12 cellular contexts compared by ENCODE assay signal in the genomic region with DNA sequence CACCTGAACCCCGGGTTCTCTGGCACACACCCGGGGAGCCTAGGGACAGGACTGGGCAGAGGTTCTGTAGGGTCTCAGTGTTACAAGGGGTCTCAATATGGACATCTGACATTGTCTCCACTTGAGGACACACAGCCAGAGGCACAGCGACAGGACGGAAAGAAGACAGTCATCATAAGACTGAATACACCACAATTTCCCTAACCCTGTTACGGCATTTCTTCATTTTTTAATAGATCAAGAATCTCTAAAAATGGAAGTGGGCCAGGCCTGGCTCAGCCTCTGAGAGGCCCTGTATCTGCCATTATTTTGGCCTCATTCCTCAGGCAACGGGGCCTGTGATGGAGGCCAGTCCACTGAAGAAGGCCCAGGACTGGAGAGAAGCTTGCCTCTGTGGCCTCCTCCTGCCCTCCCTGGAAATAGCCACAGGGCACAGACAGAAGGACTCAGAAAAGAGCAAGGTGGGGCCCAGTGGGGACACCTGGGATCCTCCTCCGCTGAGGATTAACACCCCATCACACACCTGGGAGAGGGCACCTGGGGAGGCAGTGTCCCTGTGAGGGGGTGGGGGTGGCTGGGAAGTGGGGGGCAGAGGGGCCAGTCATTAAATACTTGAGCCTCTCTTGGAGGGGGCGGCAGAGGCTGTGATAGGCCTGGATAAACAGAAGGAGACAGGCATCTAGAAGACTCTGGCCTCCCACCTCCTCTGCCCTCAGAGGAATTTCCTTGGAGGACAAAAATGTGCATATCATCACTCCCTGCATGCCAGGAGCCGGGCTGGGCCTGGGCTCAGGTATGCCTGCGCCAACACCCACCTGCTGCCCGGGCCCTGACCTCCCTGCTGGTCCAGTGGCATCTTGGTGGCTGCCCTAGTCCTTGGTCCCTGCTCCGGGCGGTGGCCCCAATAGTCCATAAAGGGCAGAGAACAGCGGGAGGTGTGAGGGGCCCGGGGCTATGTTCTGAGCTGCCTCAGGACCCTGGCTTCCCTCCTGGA. TPM values are rescaled to one million over a fixed set of nuclear protein-coding genes. Genes with fewer than 3 reads are reported as not detected.
DNase-seq lines count a peak whose midpoint lies in the region; FAIRE-seq and TF ChIP-seq lines count a peak whose summit lies in the region.
"Had no signal": no experiment of that assay in that cellular context is flagged by ENCODE, and none has a peak within 500 bp of the region (broad histone marks: within the 10 kb centered on the region; RNA-seq: fewer than 3 reads in every experiment).

No MANE protein-coding gene starts in this region.

- H3K36me3 ChIP-seq in bronchial epithelial cell (ENCODE audit: control insufficient read depth, insufficient read depth, low read length) (no peaks in the 10 kb centered on the region), neural progenitor cell (no peaks in the 10 kb centered on the region)

- H3K4me3 Mint-ChIP-seq in T-helper 2 cell treated with Interferon-gamma antibody and Interleukin-4, amounts not matched to agents 5 μg/mL and 100 μg/mL, for 36 hours = no peak overlapping the region
- H3K4me3 Mint-ChIP-seq in neural progenitor cell (no peak overlapping the region), H9 (no peak overlapping the region)
- H3K4me3 Mint-ChIP-seq: HFFc6 had no signal

- no peaks in the 10 kb centered on the region for H3K79me2 ChIP-seq in neural progenitor cell (ENCODE audit: low read depth)
- H3K79me2 ChIP-seq in H9 (ENCODE audit: insufficient read depth, low read length) = no peaks in the 10 kb centered on the region

- FAIRE-seq in bronchial epithelial cell (lab: Jason Lieb, UNC) = peak; percentile 36
- FAIRE-seq: frontal cortex, RCC 7860 had no signal

- TF ChIP-seq RAD21 in Ishikawa (IDR thresholded peaks at IDR 0.05; ENCODE audit: low read depth) = 0 out of 2 replicates have a peak, but pooled peaks have one; percentile 7

- no peak overlapping the region for H3K4me3 ChIP-seq in bronchial epithelial cell (ENCODE audit: low read depth, low read length)
- H3K4me3 ChIP-seq in neural progenitor cell = no peak overlapping the region

- H2BK120ac ChIP-seq in H9 (ENCODE audit: low read depth, low read length, poor library complexity, severe bottlenecking) = no peak overlapping the region

- H4K91ac ChIP-seq in H9 (ENCODE audit: insufficient read length, low read depth, low read length) = no peak overlapping the region

- H3K27me3 ChIP-seq in bronchial epithelial cell (ENCODE audit: control insufficient read depth, insufficient read depth, low read length) = peaks cover 13% of the 10 kb centered on the region
- H3K27me3 ChIP-seq in neural progenitor cell = peaks cover 17% of the 10 kb centered on the region
- H3K27me3 ChIP-seq in H9 (ENCODE audit: insufficient read depth, low read length) = no peaks in the 10 kb centered on the region

- no peak overlapping the region for H2AK5ac ChIP-seq in H9 (ENCODE audit: insufficient read length, low read length)

- no peaks in the 10 kb centered on the region for H3K79me1 ChIP-seq in H9 (ENCODE audit: insufficient read depth, low read depth, low read length, poor library complexity, severe bottlenecking)

- no peak overlapping the region for H4K8ac ChIP-seq in H9 (replicated peaks; ENCODE audit: insufficient read length, low read depth, low read length)

- no peak overlapping the region for H3K9ac ChIP-seq in neural progenitor cell
- H3K9ac ChIP-seq in H9 (ENCODE audit: extremely low read depth, insufficient read length, low read length) = no peak overlapping the region

- H2AFZ ChIP-seq in neural progenitor cell (replicated peaks) (no peak overlapping the region), H9 (ENCODE audit: low read length) (no peak overlapping the region)

- H4K20me1 ChIP-seq in neural progenitor cell (ENCODE audit: low read depth) (no peaks in the 10 kb centered on the region), H9 (ENCODE audit: control insufficient read depth, insufficient read depth, insufficient read length) (no peaks in the 10 kb centered on the region)

- no peak overlapping the region for H2BK15ac ChIP-seq in H9 (ENCODE audit: low read depth, low read length)

- no peak for DNase-seq in T-helper 2 cell treated with Interferon-gamma antibody and Interleukin-4, amounts not matched to agents 5 μg/mL and 100 μg/mL, for 36 hours (ENCODE audit: low spot score)
- DNase-seq in T-helper 2 cell (no peak), bronchial epithelial cell (ENCODE audit: low read depth) (no peak), neural progenitor cell (ENCODE audit: low spot score) (no peak), NCI-H2107 (lab: John Stamatoyannopoulos, UW) (no peak), H9 (no peak), pons (ENCODE audit: low spot score) (no peak)
- DNase-seq: activated CD4-positive, CD25-positive, alpha-beta regulatory T cell treated with anti-CD3 and anti-CD28 coated beads, Interleukin-2, amount 50 U/mL, for 72 hours; HFFc6 had no signal

- no peak overlapping the region for H3K4me2 ChIP-seq in neural progenitor cell
- no peak overlapping the region for H3K4me2 ChIP-seq in H9 (ENCODE audit: insufficient read depth, insufficient read length, low read length)

- H3K4ac ChIP-seq in H9 (ENCODE audit: low read depth, low read length) = no peak overlapping the region

- H3K27ac ChIP-seq in neural progenitor cell = no peak overlapping the region
- H3K27ac ChIP-seq in H9 (ENCODE audit: insufficient read length, low read depth, low read length) = no peak overlapping the region

- TF ChIP-seq CTCF in bronchial epithelial cell (IDR thresholded peaks at IDR 0.05; ENCODE audit: insufficient read depth, low read length, severe bottlenecking) (no peak), neural progenitor cell (IDR thresholded peaks at IDR 0.05) (no peak), H9 (conservative IDR thresholded peaks at IDR 0.05) (no peak)

- peaks cover 58% of the 10 kb centered on the region for H3K4me1 Mint-ChIP-seq in T-helper 2 cell treated with Interferon-gamma antibody and Interleukin-4, amounts not matched to agents 5 μg/mL and 100 μg/mL, for 36 hours (ENCODE audit: low read depth)
- H3K4me1 Mint-ChIP-seq in neural progenitor cell (peaks cover 40% of the 10 kb centered on the region), H9 (peaks cover 6 to 26% of the 10 kb centered on the region in 2 experiments; a peak in 3 of 4 replicates)

- TF ChIP-seq EP300 in Ishikawa (IDR thresholded peaks at IDR 0.05; ENCODE audit: borderline replicate concordance) = no peak; the same call in 1 of the 2 replicates

- no peak overlapping the region for H2BK5ac ChIP-seq in H9 (ENCODE audit: insufficient read length, low read length)

- WGBS in H9 (ENCODE audit: extremely low coverage, insufficient read length, low lambda C conversion rate) = no CpG with 5 or more reads among the region's 15 CpGs

- H4K5ac ChIP-seq in H9 (ENCODE audit: insufficient read length, low read depth, low read length) = no peak overlapping the region

- no peak overlapping the region for H3K18ac ChIP-seq in H9 (ENCODE audit: insufficient read length, low read depth, low read length)

- H3K27me3 Mint-ChIP-seq in T-helper 2 cell treated with Interferon-gamma antibody and Interleukin-4, amounts not matched to agents 5 μg/mL and 100 μg/mL, for 36 hours (ENCODE audit: low read depth) = no peaks in the 10 kb centered on the region
- H3K27me3 Mint-ChIP-seq in neural progenitor cell (ENCODE audit: insufficient read depth, low read depth) (peaks cover 8% of the 10 kb centered on the region), H9 (ENCODE audit: low read depth) (peaks cover 11% of the 10 kb centered on the region)

- H3K23ac ChIP-seq in H9 (ENCODE audit: insufficient read length, low read depth, low read length) = no peak overlapping the region

- peaks cover 37% of the 10 kb centered on the region for H3K36me3 Mint-ChIP-seq in T-helper 2 cell treated with Interferon-gamma antibody and Interleukin-4, amounts not matched to agents 5 μg/mL and 100 μg/mL, for 36 hours (ENCODE audit: low read depth)
- no peaks in the 10 kb centered on the region for H3K36me3 Mint-ChIP-seq in neural progenitor cell
- H3K36me3 Mint-ChIP-seq in H9 (ENCODE audit: insufficient read depth in 1 of 3, low read depth in 3 of 3) = no peaks in the 10 kb centered on the region

- peak overlapping the region; percentile 19 for H3K27ac Mint-ChIP-seq in T-helper 2 cell treated with Interferon-gamma antibody and Interleukin-4, amounts not matched to agents 5 μg/mL and 100 μg/mL, for 36 hours
- H3K27ac Mint-ChIP-seq in neural progenitor cell = peak overlapping the region; percentile 95
- no peak overlapping the region; a peak in 1 of 7 replicates for H3K27ac Mint-ChIP-seq in H9
- H3K27ac Mint-ChIP-seq: HFFc6 had no signal

- H2BK12ac ChIP-seq in H9 (ENCODE audit: insufficient read length, low read depth, low read length) = no peak overlapping the region

- H3T11ph ChIP-seq in H9 (ENCODE audit: low read length) = no peak overlapping the region

- H3K23me2 ChIP-seq in H9 (ENCODE audit: insufficient read length, low read depth, low read length, poor library complexity, severe bottlenecking) = no peaks in the 10 kb centered on the region

- H3K56ac ChIP-seq in H9 (ENCODE audit: insufficient read length, low read depth, low read length) = no peak overlapping the region

- H3K4me1 ChIP-seq in neural progenitor cell = peaks cover 22% of the 10 kb centered on the region
- no peaks in the 10 kb centered on the region for H3K4me1 ChIP-seq in H9 (ENCODE audit: insufficient read depth, low read length)

- no peaks in the 10 kb centered on the region for H3K9me3 ChIP-seq in neural progenitor cell (ENCODE audit: low read depth)
- no peaks in the 10 kb centered on the region for H3K9me3 ChIP-seq in H9 (ENCODE audit: control insufficient read depth, low read depth, low read length)

- H3K9me3 Mint-ChIP-seq in T-helper 2 cell treated with Interferon-gamma antibody and Interleukin-4, amounts not matched to agents 5 μg/mL and 100 μg/mL, for 36 hours = no peaks in the 10 kb centered on the region
- no peaks in the 10 kb centered on the region for H3K9me3 Mint-ChIP-seq in neural progenitor cell
- H3K9me3 Mint-ChIP-seq in H9 = no peaks in the 10 kb centered on the region
- H3K9me3 Mint-ChIP-seq: HFFc6 had no signal

- H3F3A ChIP-seq in neural progenitor cell (ENCODE audit: low read depth) = peaks cover 3% of the 10 kb centered on the region

- no peak overlapping the region for H3K14ac ChIP-seq in H9 (ENCODE audit: insufficient read depth, low read length)

- no peak overlapping the region for H2BK20ac ChIP-seq in H9 (ENCODE audit: low read depth, low read length, poor library complexity, severe bottlenecking)

RNA-seq across cellular contexts. Expression of gene SPOCK2, which starts 8.0 kb away (rescaled TPM):
- total RNA-seq in bronchial epithelial cell (0.13 and 0.26 TPM in 2 replicates), neural progenitor cell (ENCODE audit: low replicate concordance) (1.9 and 3.2 TPM in 2 replicates), H9 (2021) (0.86 and 1.8 TPM in 2 replicates)
- total RNA-seq: HFFc6 had no signal

Comparison
In these comparisons a context has a peak if more than half of its experiments do, and no peak if none do; other contexts are left out.
1. H3K27ac Mint-ChIP-seq: peak in T-helper 2 cell treated with Interferon-gamma antibody and Interleukin-4, amounts not matched to agents 5 μg/mL and 100 μg/mL, for 36 hours (single experiment) and neural progenitor cell (single experiment); none in H9 (0 of 3).